In genomic region chr3:194985031-194985578, GRCh38 we compare ENCODE assay signal across 8 cellular contexts.
DNase-seq lines count a peak whose midpoint lies in the region; ATAC-seq and TF ChIP-seq lines count a peak whose summit lies in the region.

No MANE protein-coding gene starts in this region.

- in situ Hi-C loops in gastrocnemius medialis (cut with MboI; ENCODE audit: low sequenced_read_pairs in 4 of 4) (no loop called here), GM13977 (cut with MboI; ENCODE audit: low pct_unique_long_range_greater_than_20kb, low sequenced_read_pairs, unreplicated experiment) (no loop called here)

- intact Hi-C loops in gastrocnemius medialis (cut with DNase I; ENCODE audit: low total_unique reads) = no loop called here

- peak overlapping the region; percentile 68 for H3K4me2 ChIP-seq in hepatocyte

- H3K27ac ChIP-seq in hepatocyte = no peak overlapping the region
- no peak overlapping the region for H3K27ac ChIP-seq in gastrocnemius medialis

- H3K4me1 ChIP-seq in hepatocyte (ENCODE audit: insufficient read depth) = no peaks in the 10 kb centered on the region
- peaks cover 0 to 6% of the 10 kb centered on the region in 2 donors for H3K4me1 ChIP-seq in gastrocnemius medialis

- TF ChIP-seq POLR2A in gastrocnemius medialis (IDR thresholded peaks at IDR 0.05) = no peak

- TF ChIP-seq CTCF in hepatocyte (IDR thresholded peaks at IDR 0.05; ENCODE audit: poor library complexity) (peak; percentile 50), gastrocnemius medialis (IDR thresholded peaks at IDR 0.05 in 4 of 5, conservative IDR thresholded peaks at IDR 0.05 in 1 of 5) (peak in 1 of 5 experiments; percentile 12), GM13977 (IDR thresholded peaks at IDR 0.05; ENCODE audit: extremely low read depth, insufficient read depth, missing control alignments) (no peak)

- no peak overlapping the region for H3K4me3 ChIP-seq in hepatocyte
- peak overlapping the region in 3 of 4 donors; percentile 8 to 36 (median 18) for H3K4me3 ChIP-seq in gastrocnemius medialis

- no peaks in the 10 kb centered on the region for H3K79me2 ChIP-seq in hepatocyte

- peak; percentile 85 for DNase-seq in GM03348 (ENCODE audit: low spot score)
- peak; percentile 69 for DNase-seq in amniotic epithelial cell (ENCODE audit: low read depth)
- peak; percentile 78 for DNase-seq in hepatocyte (ENCODE audit: low spot score)
- peak; percentile 38 to 65 for DNase-seq in gastrocnemius medialis
- no peak for DNase-seq in GM13977 (ENCODE audit: low spot score)
- DNase-seq in SKM-1 treated with dmso at 0.1 percent for 144 hours (lab: John Stamatoyannopoulos, UW; ENCODE audit: unreplicated experiment) = no peak
- DNase-seq in activated naive CD4-positive, alpha-beta T cell treated with Interleukin-2 at 50 U/mL for 16 hours = no peak

- 49% methylated on average over 29 of the region's 33 CpGs for WGBS in hepatocyte (ENCODE audit: low lambda C conversion rate, missing lambda C conversion rate)

- H3K9me3 ChIP-seq in hepatocyte (ENCODE audit: low read depth) (no peaks in the 10 kb centered on the region), gastrocnemius medialis (no peaks in the 10 kb centered on the region)

- peak overlapping the region; percentile 48 for H2AFZ ChIP-seq in hepatocyte

- H3K27me3 ChIP-seq in hepatocyte (no peaks in the 10 kb centered on the region), gastrocnemius medialis (no peaks in the 10 kb centered on the region)

- H3K36me3 ChIP-seq in hepatocyte (replicated peaks; ENCODE audit: insufficient read depth, low read depth) (no peaks in the 10 kb centered on the region), gastrocnemius medialis (no peaks in the 10 kb centered on the region)

- ATAC-seq in gastrocnemius medialis (peak; percentile 73 to 80), GM21529 (IDR thresholded peaks at IDR 0.05; ENCODE audit: unreplicated experiment) (no peak)

- no peaks in the 10 kb centered on the region for H4K20me1 ChIP-seq in hepatocyte (ENCODE audit: insufficient read depth, poor library complexity, severe bottlenecking)

- no peaks in the 10 kb centered on the region for H3K9me2 ChIP-seq in hepatocyte (replicated peaks; ENCODE audit: insufficient read depth)

Comparison
In these comparisons a context has a peak if more than half of its experiments do, and no peak if none do; other contexts are left out.
1. DNase-seq: peak in GM03348 (single experiment), amniotic epithelial cell (single experiment), hepatocyte (single experiment) and gastrocnemius medialis (2 of 2); none in GM13977 (single experiment), SKM-1 treated with dmso at 0.1 percent for 144 hours (single experiment) and activated naive CD4-positive, alpha-beta T cell treated with Interleukin-2 at 50 U/mL for 16 hours (single experiment).